ENCODE assay signal across 22 cellular contexts in the genomic region with DNA sequence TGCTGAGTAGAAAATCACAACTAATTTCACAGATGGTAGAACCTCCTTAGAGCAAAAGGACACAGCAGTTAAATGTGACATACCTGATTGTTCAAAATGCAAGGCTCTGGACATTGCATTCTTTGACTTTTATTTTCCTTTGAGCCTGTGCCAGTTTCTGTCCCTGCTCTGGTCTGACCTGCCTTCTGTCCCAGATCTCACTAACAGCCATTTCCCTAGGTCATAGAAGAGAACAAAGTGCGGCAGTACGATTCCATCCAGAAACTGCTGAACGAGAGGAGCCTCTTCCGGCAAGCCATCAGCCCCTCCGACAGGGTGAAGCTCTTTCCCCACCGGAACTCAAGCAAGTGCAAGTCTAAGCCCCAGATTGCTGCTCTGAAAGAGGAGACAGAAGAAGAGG.
"Had no signal": no experiment of that assay in that cellular context is flagged by ENCODE, and none has a peak within 500 bp of the region (broad histone marks: within the 10 kb centered on the region; RNA-seq: fewer than 3 reads in every experiment).

No MANE protein-coding gene starts in this region.

- H3K36me3 Mint-ChIP-seq: activated naive CD4-positive, alpha-beta T cell treated with anti-CD3 and anti-CD28 coated beads, Interleukin-2, amount 50 U/mL, for 72 hours; memory B cell; naive thymus-derived CD4-positive, alpha-beta T cell; stimulated activated naive B cell treated with anti-CD40 and anti-IgM and Interleukin-4, amounts not matched to agents 10 μg/mL and 1 μg/mL and 100 μg/mL, for 72 hours; T-cell had no signal

- H3K4me3 ChIP-seq: right lobe of liver, thoracic aorta, upper lobe of right lung had no signal

- DNase-seq: activated CD4-positive, alpha-beta T cell treated with anti-CD3 and anti-CD28 coated beads, Interleukin-2, amount 50 U/mL, for 4 hours; activated CD8-positive, alpha-beta memory T cell treated with anti-CD3 and anti-CD28 coated beads for 24 hours; activated CD8-positive, alpha-beta memory T cell treated with anti-CD3 and anti-CD28 coated beads, Interleukin-2, amount 50 U/mL, for 4 hours; activated T-cell treated with anti-CD3 and anti-CD28 coated beads, Interleukin-2, amount 50 U/mL, for 24 hours; aorta; central memory CD4-positive, alpha-beta T cell; effector CD8-positive, alpha-beta T cell; naive thymus-derived CD4-positive, alpha-beta T cell; occipital lobe; right lobe of liver; small intestine; stimulated activated CD4-positive, alpha-beta T cell treated with anti-CD3 and anti-CD28 coated beads, Interleukin-15, amount 100 ng/mL, for 24 hours; stimulated activated CD8-positive, alpha-beta memory T cell treated with anti-CD3 and anti-CD28 coated beads, Interleukin-4, amount 100 ng/mL, for 48 hours; stimulated activated naive B cell treated with anti-CD40 and anti-IgM and Interleukin-4, amounts not matched to agents 10 μg/mL and 1 μg/mL and 100 μg/mL, for 72 hours; T-cell; upper lobe of right lung had no signal

- H3K36me3 ChIP-seq: right lobe of liver, thoracic aorta, upper lobe of right lung had no signal

- H3K9me3 Mint-ChIP-seq: activated T-cell treated with anti-CD3 and anti-CD28 coated beads, Interleukin-2, amount 50 U/mL, for 24 hours; activated T-helper 17 cell treated with anti-CD3 and anti-CD28 coated beads, Interleukin-2, amount 50 U/mL, for 72 hours; memory B cell; neural crest cell; stimulated activated naive B cell treated with anti-CD40 and anti-IgM and Interleukin-4, amounts not matched to agents 10 μg/mL and 1 μg/mL and 100 μg/mL, for 72 hours; T-cell; T-helper 2 cell treated with Interferon-gamma antibody and Interleukin-4, amounts not matched to agents 5 μg/mL and 100 μg/mL, for 36 hours had no signal

- H3K9me3 ChIP-seq: right lobe of liver, thoracic aorta, upper lobe of right lung had no signal

- H3K27ac Mint-ChIP-seq: activated naive CD4-positive, alpha-beta T cell treated with anti-CD3 and anti-CD28 coated beads, Interleukin-2, amount 50 U/mL, for 72 hours; activated T-cell treated with anti-CD3 and anti-CD28 coated beads, Interleukin-2, amount 50 U/mL, for 24 hours; activated T-helper 17 cell treated with anti-CD3 and anti-CD28 coated beads, Interleukin-2, amount 50 U/mL, for 72 hours; memory B cell; naive thymus-derived CD4-positive, alpha-beta T cell; stimulated activated naive B cell treated with anti-CD40 and anti-IgM and Interleukin-4, amounts not matched to agents 10 μg/mL and 1 μg/mL and 100 μg/mL, for 72 hours; T-cell; T-helper 2 cell treated with Interferon-gamma antibody and Interleukin-4, amounts not matched to agents 5 μg/mL and 100 μg/mL, for 36 hours had no signal

- ATAC-seq: activated naive CD4-positive, alpha-beta T cell treated with anti-CD3 and anti-CD28 coated beads, Interleukin-2, amount 50 U/mL, for 72 hours; activated T-helper 17 cell treated with anti-CD3 and anti-CD28 coated beads, Interleukin-2, amount 50 U/mL, for 72 hours; naive thymus-derived CD4-positive, alpha-beta T cell; stimulated activated naive B cell treated with anti-CD40 and anti-IgM and Interleukin-4, amounts not matched to agents 10 μg/mL and 1 μg/mL and 100 μg/mL, for 72 hours; T-cell; upper lobe of right lung had no signal

- H3K27me3 Mint-ChIP-seq: activated T-cell treated with anti-CD3 and anti-CD28 coated beads, Interleukin-2, amount 50 U/mL, for 24 hours; memory B cell; stimulated activated naive B cell treated with anti-CD40 and anti-IgM and Interleukin-4, amounts not matched to agents 10 μg/mL and 1 μg/mL and 100 μg/mL, for 72 hours; T-cell had no signal

- H3K27ac ChIP-seq: right lobe of liver, thoracic aorta, upper lobe of right lung had no signal

- H3K4me3 Mint-ChIP-seq: activated T-cell treated with anti-CD3 and anti-CD28 coated beads, Interleukin-2, amount 50 U/mL, for 24 hours; activated T-helper 17 cell treated with anti-CD3 and anti-CD28 coated beads, Interleukin-2, amount 50 U/mL, for 72 hours; memory B cell; naive thymus-derived CD4-positive, alpha-beta T cell; neural crest cell; stimulated activated naive B cell treated with anti-CD40 and anti-IgM and Interleukin-4, amounts not matched to agents 10 μg/mL and 1 μg/mL and 100 μg/mL, for 72 hours; T-cell; T-helper 2 cell treated with Interferon-gamma antibody and Interleukin-4, amounts not matched to agents 5 μg/mL and 100 μg/mL, for 36 hours had no signal

- H3K4me1 Mint-ChIP-seq: activated T-helper 17 cell treated with anti-CD3 and anti-CD28 coated beads, Interleukin-2, amount 50 U/mL, for 72 hours; memory B cell; naive thymus-derived CD4-positive, alpha-beta T cell; neural crest cell; stimulated activated naive B cell treated with anti-CD40 and anti-IgM and Interleukin-4, amounts not matched to agents 10 μg/mL and 1 μg/mL and 100 μg/mL, for 72 hours; T-cell had no signal

- H3K4me1 ChIP-seq: right lobe of liver, upper lobe of right lung had no signal

- H3K27me3 ChIP-seq: right lobe of liver, upper lobe of right lung had no signal
